In genomic region chr11:46392421-46393230, GRCh38 we compare ENCODE assay signal across 8 cellular contexts. TPM values are rescaled to one million over a fixed set of nuclear protein-coding genes. Genes with fewer than 3 reads are reported as not detected.
A peak's percentile ranks its signal among the peaks of the same experiment; 100 is the strongest.
DNase-seq lines count a peak whose midpoint lies in the region; ATAC-seq and TF ChIP-seq lines count a peak whose summit lies in the region.

No MANE protein-coding gene starts in this region.

- ATAC-seq in HG02759 (IDR thresholded peaks at IDR 0.05; ENCODE audit: unreplicated experiment) (peak; percentile 73), HG03097 (IDR thresholded peaks at IDR 0.05; ENCODE audit: low FRiP score, unreplicated experiment) (no peak)

- peak; percentile 84 for DNase-seq in GM12865 (ENCODE audit: low read depth)
- peak; percentile 72 for DNase-seq in NOMO-1 treated with DMSO at 0.1 percent for 48 hours (lab: John Stamatoyannopoulos, UW; ENCODE audit: unreplicated experiment)
- peak; percentile 55 for DNase-seq in activated T-cell treated with anti-CD3 and anti-CD28 coated beads for 4 hours
- no peak for DNase-seq in epithelial cell of proximal tubule (ENCODE audit: low read depth)
- DNase-seq in mucosa of gallbladder (ENCODE audit: low spot score) = peak; percentile 88
- peak; percentile 55 to 58 for DNase-seq in stimulated activated CD8-positive, alpha-beta memory T cell treated with anti-CD3 and anti-CD28 coated beads, Interleukin-2, amount 100 ng/mL, for 1 hour (ENCODE audit: low read depth in 2 of 2)

- no peak overlapping the region for H3K4me3 ChIP-seq in GM12865 (ENCODE audit: low read depth, low read length)
- H3K4me3 ChIP-seq in epithelial cell of proximal tubule (ENCODE audit: low read depth, low read length) = peak overlapping the region; percentile 48

- TF ChIP-seq CTCF in GM12865 (IDR thresholded peaks at IDR 0.05; ENCODE audit: insufficient read depth, low read depth, low read length, missing control alignments) (no peak), epithelial cell of proximal tubule (conservative IDR thresholded peaks at IDR 0.05; ENCODE audit: low read depth, low read length) (no peak)

RNA-seq across cellular contexts. Expression of gene CHRM4, which starts 1.1 kb away (rescaled TPM):
- total RNA-seq in epithelial cell of proximal tubule (not detected in 2 replicates), mucosa of gallbladder (not detected)

RNA-seq across cellular contexts. Expression of gene MDK, which starts 11.2 kb away (rescaled TPM):
- 345 and 604 TPM in 2 replicates for total RNA-seq in epithelial cell of proximal tubule
- 106 TPM for total RNA-seq in mucosa of gallbladder

RNA-seq across cellular contexts. Expression of gene DGKZ, which starts 45.4 kb away (rescaled TPM):
- total RNA-seq in epithelial cell of proximal tubule (41.1 and 82.2 TPM in 2 replicates), mucosa of gallbladder (83.8 TPM)
